7 cellular contexts compared by ENCODE assay signal in genomic region chr21:17783816-17784598, GRCh38. TPM values are rescaled to one million over a fixed set of nuclear protein-coding genes. Genes with fewer than 3 reads are reported as not detected.
A peak's percentile ranks its signal among the peaks of the same experiment; 100 is the strongest.
DNase-seq lines count a peak whose midpoint lies in the region; ATAC-seq and TF ChIP-seq lines count a peak whose summit lies in the region.

No MANE protein-coding gene starts in this region.

- TF ChIP-seq CTCF in OCI-LY1 (IDR thresholded peaks at IDR 0.05; ENCODE audit: low read length) (no peak), breast epithelium (IDR thresholded peaks at IDR 0.05) (no peak)

- CTCF ChIA-PET in naive thymus-derived CD4-positive, alpha-beta T cell (lab: Charles Lee): interaction anchor here (1.1 to 1.9 kb wide), 3 partner anchors 10 to 34 kb away, joined by 3 to 8 read pairs (median 5); no protein-coding TSS in a partner anchor

- H2AFZ ChIP-seq in OCI-LY1 (ENCODE audit: low read length): 0 out of 2 replicates have a peak overlapping the region, but pooled peaks have one; percentile 58

- H3K27ac Mint-ChIP-seq in naive thymus-derived CD4-positive, alpha-beta T cell: peak overlapping the region; percentile 83 to 96 (median 91)

- H3K9me3 ChIP-seq in OCI-LY1 (ENCODE audit: low read length) (0 out of 2 replicates have a peak, but pooled peaks cover 8% of the 10 kb centered on the region), breast epithelium (no peaks in the 10 kb centered on the region)
- peaks cover 0 to 3% (median 0%) of the 10 kb centered on the region in 3 experiments for H3K9me3 ChIP-seq in naive thymus-derived CD4-positive, alpha-beta T cell (ENCODE audit: control insufficient read depth in 2 of 3, low read length in 3 of 3)

- no peaks in the 10 kb centered on the region for H4K20me1 ChIP-seq in OCI-LY1 (ENCODE audit: insufficient read depth, low read length)

- peaks cover 64 to 100% (median 94%) of the 10 kb centered on the region in 7 donors for H3K4me1 Mint-ChIP-seq in naive thymus-derived CD4-positive, alpha-beta T cell

- 0 out of 2 replicates have a peak, but pooled peaks cover 9% of the 10 kb centered on the region for H3F3A ChIP-seq in OCI-LY1 (ENCODE audit: insufficient read depth, low read length)

- H3K79me2 ChIP-seq in OCI-LY1 (ENCODE audit: insufficient read depth, low read length): no peaks in the 10 kb centered on the region

- POLR2A ChIA-PET in naive thymus-derived CD4-positive, alpha-beta T cell (lab: Charles Lee): interaction anchor here (0.6 to 5.8 kb wide), 7 partner anchors 8 to 52 kb away, joined by 3 to 148 read pairs (median 5); partner anchors contain the start of gene C21orf91

- peak overlapping the region; percentile 62 to 88 (median 85) for H3K4me3 Mint-ChIP-seq in naive thymus-derived CD4-positive, alpha-beta T cell

- peak overlapping the region; percentile 97 for H3K27ac ChIP-seq in OCI-LY1 (ENCODE audit: low read depth, low read length, poor library complexity, severe bottlenecking)
- H3K27ac ChIP-seq in naive thymus-derived CD4-positive, alpha-beta T cell (ENCODE audit: low read depth, low read length): peak overlapping the region; percentile 74
- H3K27ac ChIP-seq in breast epithelium: no peak overlapping the region

- no peaks in the 10 kb centered on the region for H3K27me3 ChIP-seq in OCI-LY1 (ENCODE audit: insufficient read depth, low read length)
- no peaks in the 10 kb centered on the region for H3K27me3 ChIP-seq in naive thymus-derived CD4-positive, alpha-beta T cell (ENCODE audit: control insufficient read depth in 2 of 2, insufficient read depth in 2 of 2, low read length in 2 of 2)
- no peaks in the 10 kb centered on the region for H3K27me3 ChIP-seq in breast epithelium

- peak overlapping the region; percentile 63 for H3K9ac ChIP-seq in OCI-LY1 (ENCODE audit: low read length)

- no peak for TF ChIP-seq POLR2A in breast epithelium (IDR thresholded peaks at IDR 0.05)

- H3K9me2 ChIP-seq in OCI-LY1 (ENCODE audit: low read depth, low read length): no peaks in the 10 kb centered on the region

- H3K4me3 ChIP-seq in OCI-LY1 (ENCODE audit: low read depth, low read length, poor library complexity, severe bottlenecking): peak overlapping the region; percentile 51
- peak overlapping the region; percentile 31 for H3K4me3 ChIP-seq in naive thymus-derived CD4-positive, alpha-beta T cell (ENCODE audit: low read length)
- no peak overlapping the region for H3K4me3 ChIP-seq in breast epithelium

- H3K4me2 ChIP-seq in OCI-LY1 (ENCODE audit: low read length): peak overlapping the region; percentile 91

- peak; percentile 62 for ATAC-seq in GM18909 (IDR thresholded peaks at IDR 0.05; ENCODE audit: poor library complexity, unreplicated experiment)
- ATAC-seq in HG02798 (IDR thresholded peaks at IDR 0.05; ENCODE audit: poor library complexity, unreplicated experiment): peak; percentile 48
- peak; percentile 64 for ATAC-seq in naive thymus-derived CD4-positive, alpha-beta T cell
- ATAC-seq in left ventricle myocardium superior: no peak

- H3K36me3 Mint-ChIP-seq in naive thymus-derived CD4-positive, alpha-beta T cell: peaks cover 0 to 63% (median 20%) of the 10 kb centered on the region in 5 donors

- H3K36me3 ChIP-seq in OCI-LY1 (ENCODE audit: insufficient read depth, low read length) (peaks cover 27% of the 10 kb centered on the region), breast epithelium (no peaks in the 10 kb centered on the region)
- peaks cover 0 to 6% (median 0%) of the 10 kb centered on the region in 3 experiments for H3K36me3 ChIP-seq in naive thymus-derived CD4-positive, alpha-beta T cell (ENCODE audit: control insufficient read depth in 2 of 3, insufficient read depth in 3 of 3, low read length in 3 of 3)

- intact Hi-C loops in naive thymus-derived CD4-positive, alpha-beta T cell (cut with micrococcal nuclease): loop anchor here (1.0 to 5.0 kb wide), 12 partner anchors 8 to 272 kb away; partner anchors contain the start of genes BTG3 (in 1 of the 2) and CXADR (in 1 of the 2)
- intact Hi-C loops in left ventricle myocardium superior (cut with micrococcal nuclease) (no loop called here), breast epithelium (cut with DNase I; ENCODE audit: low total_unique reads) (no loop called here)

- peaks cover 53% of the 10 kb centered on the region for H3K4me1 ChIP-seq in OCI-LY1 (ENCODE audit: insufficient read depth, low read length, severe bottlenecking)
- peaks cover 73 to 85% of the 10 kb centered on the region in 2 donors for H3K4me1 ChIP-seq in naive thymus-derived CD4-positive, alpha-beta T cell (ENCODE audit: control insufficient read depth in 2 of 2, insufficient read depth in 2 of 2, low read length in 2 of 2)
- no peaks in the 10 kb centered on the region for H3K4me1 ChIP-seq in breast epithelium

- H3K27me3 Mint-ChIP-seq in naive thymus-derived CD4-positive, alpha-beta T cell: no peaks in the 10 kb centered on the region

- H3K9me3 Mint-ChIP-seq in naive thymus-derived CD4-positive, alpha-beta T cell: peaks cover 0 to 11% (median 3%) of the 10 kb centered on the region in 11 donors

- DNase-seq in naive thymus-derived CD4-positive, alpha-beta T cell: peak in 7 of 9 donors; percentile 36 to 70 (median 62)
- DNase-seq in NCI-H82 (lab: John Stamatoyannopoulos, UW): no peak
- DNase-seq in left ventricle myocardium superior: no peak
- no peak for DNase-seq in breast epithelium (ENCODE audit: low spot score in 2 of 2)

RNA-seq across cellular contexts. Expression of gene C21orf91, which starts 35.1 kb away (rescaled TPM):
- 10 to 100 TPM; 26.0 to 59.8 (median 57.7) TPM for total RNA-seq in naive thymus-derived CD4-positive, alpha-beta T cell
- polyA plus RNA-seq in naive thymus-derived CD4-positive, alpha-beta T cell: 10 to 100 TPM; 34.6 to 40.8 TPM
- total RNA-seq in left ventricle myocardium superior: 6.7 TPM
- 10 to 100 TPM in 1 of 3 donors, 1 to 10 TPM in 2; 7.5 to 14.8 (median 9.8) TPM for total RNA-seq in breast epithelium

Comparison
In these comparisons a context has a peak if more than half of its experiments do, and no peak if none do; other contexts are left out.
1. H3K27ac ChIP-seq: peak in OCI-LY1 (single experiment) and naive thymus-derived CD4-positive, alpha-beta T cell (single experiment); none in breast epithelium (0 of 2).
2. H3K4me3 ChIP-seq: peak in OCI-LY1 (single experiment) and naive thymus-derived CD4-positive, alpha-beta T cell (single experiment); none in breast epithelium (0 of 3).
3. DNase-seq: peak in naive thymus-derived CD4-positive, alpha-beta T cell (7 of 9); none in NCI-H82 (single experiment), left ventricle myocardium superior (single experiment) and breast epithelium (0 of 2).
4. intact Hi-C loops: an anchor here in naive thymus-derived CD4-positive, alpha-beta T cell (1.0 to 5.0 kb wide); none called in left ventricle myocardium superior and breast epithelium.